In genomic region chr6:26532699-26533523, GRCh38 we compare ENCODE assay signal across 9 cellular contexts. TPM values are rescaled to one million over a fixed set of nuclear protein-coding genes. Genes with fewer than 3 reads are reported as not detected.
DNase-seq lines count a peak whose midpoint lies in the region; ATAC-seq, FAIRE-seq and TF ChIP-seq lines count a peak whose summit lies in the region.
"Had no signal": no experiment of that assay in that cellular context is flagged by ENCODE, and none has a peak within 500 bp of the region (broad histone marks: within the 10 kb centered on the region; RNA-seq: fewer than 3 reads in every experiment).

No MANE protein-coding gene starts in this region.

- no peaks in the 10 kb centered on the region for H4K20me1 ChIP-seq in keratinocyte (ENCODE audit: control insufficient read depth, extremely low read depth, insufficient read depth, low read length)

- H3K79me2 ChIP-seq in keratinocyte (ENCODE audit: control insufficient read depth, insufficient read depth, low read length), result no peaks in the 10 kb centered on the region

- H3K27ac ChIP-seq in keratinocyte (ENCODE audit: control insufficient read depth, insufficient read depth, low read length), result peak overlapping the region; percentile 44

- no peak for TF ChIP-seq CTCF in keratinocyte (optimal IDR thresholded peaks at IDR 0.05 in 1 of 3, IDR thresholded peaks at IDR 0.05 in 1 of 3, conservative IDR thresholded peaks at IDR 0.05 in 1 of 3; ENCODE audit: extremely low read depth in 1 of 3, insufficient read depth in 2 of 3, low read length in 3 of 3)

- peak; percentile 63 for DNase-seq in D341Med (ENCODE audit: low spot score)
- peak; percentile 87 for DNase-seq in NCI-H345 treated with DMSO at 0.1 percent for 48 hours (lab: John Stamatoyannopoulos, UW; ENCODE audit: unreplicated experiment)
- peak; percentile 84 for DNase-seq in activated CD4-positive, CD25-positive, alpha-beta regulatory T cell treated with anti-CD3 and anti-CD28 coated beads, Interleukin-2, amount 50 U/mL, for 16 hours (ENCODE audit: low read depth, low spot score)
- peak; percentile 97 for DNase-seq in cerebellar cortex (ENCODE audit: low spot score)
- no peak for DNase-seq in keratinocyte (ENCODE audit: low read depth, low spot score)
- DNase-seq in stimulated activated CD4-positive, alpha-beta T cell treated with anti-CD3 and anti-CD28 coated beads, Interleukin-12 subunit alpha, Interleukin-12 subunit beta, amount 100 ng/mL, for 48 hours (ENCODE audit: low read depth in 2 of 3, low spot score in 1 of 3), result peak; percentile 86 to 99 (median 95)

- H3K4me1 ChIP-seq in keratinocyte (ENCODE audit: control insufficient read depth, extremely low read depth, insufficient read depth, low read length), result peaks cover 14% of the 10 kb centered on the region

- no peaks in the 10 kb centered on the region for H3K9me3 ChIP-seq in keratinocyte (ENCODE audit: control insufficient read depth, low read depth, low read length)

- peak overlapping the region; percentile 89 for H3K4me2 ChIP-seq in keratinocyte (ENCODE audit: control insufficient read depth, extremely low read depth, insufficient read depth, low read depth, low read length)

- H2AFZ ChIP-seq in keratinocyte (ENCODE audit: control insufficient read depth, low read length), result peak overlapping the region; percentile 95

- no peaks in the 10 kb centered on the region for H3K27me3 ChIP-seq in keratinocyte (ENCODE audit: control insufficient read depth, extremely low read depth, insufficient read depth, low read length)

- FAIRE-seq in keratinocyte (lab: Jason Lieb, UNC), result peak; percentile 73
- FAIRE-seq: endometrium had no signal

- no peaks in the 10 kb centered on the region for H3K36me3 ChIP-seq in keratinocyte (ENCODE audit: control insufficient read depth in 2 of 2, extremely low read depth in 1 of 2, insufficient read depth in 2 of 2, low read length in 2 of 2)

- ATAC-seq in HG02973 (IDR thresholded peaks at IDR 0.05; ENCODE audit: unreplicated experiment), result peak; percentile 36
- no peak for ATAC-seq in HG03139 (IDR thresholded peaks at IDR 0.05; ENCODE audit: unreplicated experiment)

- peak overlapping the region; percentile 45 to 100 (median 85) for H3K4me3 ChIP-seq in keratinocyte (ENCODE audit: control insufficient read depth in 2 of 3, extremely low read depth in 1 of 3, insufficient read depth in 2 of 3, low read depth in 1 of 3, low read length in 3 of 3)

- no peaks in the 10 kb centered on the region for H3K9me1 ChIP-seq in keratinocyte (ENCODE audit: control insufficient read depth, extremely low read depth, insufficient read depth, low read length)

- dilution Hi-C loops in keratinocyte (cut with MboI; ENCODE audit: extremely low pct_ligation_motif_present, low sequenced_read_pairs), result loop anchor here (25.0 kb wide), 1 partner anchor 196 kb away; no protein-coding TSS in a partner anchor

- peak overlapping the region; percentile 77 for H3K9ac ChIP-seq in keratinocyte (ENCODE audit: control insufficient read depth, extremely low read depth, insufficient read depth, low read length)

RNA-seq across cellular contexts. Expression of gene HMGN4, which starts 5.3 kb away (rescaled TPM):
- 46.4 to 62.6 TPM (median 54.0 TPM) in 3 replicates for polyA plus RNA-seq in keratinocyte
- polyA plus RNA-seq in keratinocyte (2011; ENCODE audit: low read depth), result 8.6 TPM
- 52.5 and 77.7 TPM in 2 replicates for polyA plus RNA-seq in keratinocyte (2011; cell fraction: cytosol; rRNA removed)
- polyA plus RNA-seq in keratinocyte (2011; cell fraction: nucleus; rRNA removed), result 49.5 and 51.9 TPM in 2 replicates
- polyA plus RNA-seq in keratinocyte (2012; ENCODE audit: low replicate concordance), result 41.1 and 52.6 TPM in 2 replicates
- polyA minus RNA-seq in keratinocyte, result 9.9 to 26.7 TPM (median 24.5 TPM) in 3 replicates
- 45.5 TPM for polyA minus RNA-seq in keratinocyte (2011; cell fraction: cytosol; rRNA and poly(A)+ RNA removed)
- 11.4 and 17.5 TPM in 2 replicates for polyA minus RNA-seq in keratinocyte (2011; cell fraction: nucleus; rRNA and poly(A)+ RNA removed)

RNA-seq across cellular contexts. Expression of gene BTN1A1, which starts 32.8 kb away (rescaled TPM):
- polyA plus RNA-seq in keratinocyte, result not detected in 3 replicates
- not detected for polyA plus RNA-seq in keratinocyte (2011; ENCODE audit: low read depth)
- not detected in 2 replicates for polyA plus RNA-seq in keratinocyte (2011; cell fraction: cytosol; rRNA removed)
- not detected in 2 replicates for polyA plus RNA-seq in keratinocyte (2011; cell fraction: nucleus; rRNA removed)
- not detected in 2 replicates for polyA plus RNA-seq in keratinocyte (2012; ENCODE audit: low replicate concordance)
- not detected in 3 replicates for polyA minus RNA-seq in keratinocyte
- not detected for polyA minus RNA-seq in keratinocyte (2011; cell fraction: cytosol; rRNA and poly(A)+ RNA removed)
- not detected in 2 replicates for polyA minus RNA-seq in keratinocyte (2011; cell fraction: nucleus; rRNA and poly(A)+ RNA removed)
